Comparison of ENCODE assay signal across 28 cellular contexts in the genomic region with DNA sequence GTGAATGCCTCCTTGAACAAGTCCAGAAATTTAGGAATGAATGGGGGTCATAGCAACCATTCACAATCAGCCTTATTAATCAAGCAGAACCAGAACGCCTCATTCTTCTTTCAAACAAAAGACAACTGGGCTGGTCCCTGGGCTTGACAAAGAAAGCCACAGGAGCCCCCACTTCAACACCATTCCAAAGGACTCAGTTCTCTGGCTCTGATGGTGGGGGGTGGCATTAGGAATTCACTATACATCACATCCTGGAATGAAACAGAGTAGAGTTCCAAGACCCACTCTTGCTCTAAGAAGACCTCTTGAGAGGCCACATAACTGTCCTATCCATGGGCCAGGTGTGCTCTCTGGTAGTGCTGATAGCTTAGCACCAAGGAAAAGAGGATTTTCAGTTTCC.
"Had no signal": no experiment of that assay in that cellular context is flagged by ENCODE, and none has a peak within 500 bp of the region (broad histone marks: within the 10 kb centered on the region; RNA-seq: fewer than 3 reads in every experiment).

No MANE protein-coding gene starts in this region.

- H3K36me3 Mint-ChIP-seq: naive thymus-derived CD4-positive, alpha-beta T cell; natural killer cell; stimulated activated effector memory CD8-positive, alpha-beta T cell treated with anti-CD3 and anti-CD28 coated beads, Interleukin-12 subunit alpha, Interleukin-12 subunit beta, amount 100 ng/mL, for 72 hours; stimulated activated naive B cell treated with anti-CD40 and anti-IgM and Interleukin-4, amounts not matched to agents 10 μg/mL and 1 μg/mL and 100 μg/mL, for 72 hours had no signal

- H3K27me3 ChIP-seq: ovary, right lobe of liver, sigmoid colon, stomach, thyroid gland, tibial nerve, upper lobe of left lung, vagina had no signal

- H3K9me3 ChIP-seq: ovary, psoas muscle, right lobe of liver, sigmoid colon, stomach, thoracic aorta, thyroid gland, tibial nerve, upper lobe of left lung, vagina had no signal

- H3K9me3 Mint-ChIP-seq: naive thymus-derived CD4-positive, alpha-beta T cell; nephron; stimulated activated effector memory CD8-positive, alpha-beta T cell treated with anti-CD3 and anti-CD28 coated beads, Interleukin-12 subunit alpha, Interleukin-12 subunit beta, amount 100 ng/mL, for 72 hours; stimulated activated naive B cell treated with anti-CD40 and anti-IgM and Interleukin-4, amounts not matched to agents 10 μg/mL and 1 μg/mL and 100 μg/mL, for 72 hours; stimulated activated naive CD8-positive, alpha-beta T cell treated with anti-CD3 and anti-CD28 coated beads, Interleukin-15, Interleukin-2, amounts not matched to agents 100 ng/mL and 50 ng/mL, for 24 hours had no signal

- H3K36me3 ChIP-seq: ovary, right lobe of liver, sigmoid colon, stomach, thoracic aorta, thyroid gland, tibial nerve, upper lobe of left lung, vagina had no signal

- H3K27ac ChIP-seq: ovary, parathyroid adenoma, psoas muscle, right lobe of liver, sigmoid colon, stomach, thoracic aorta, tibial nerve, vagina had no signal

- DNase-seq: naive thymus-derived CD4-positive, alpha-beta T cell; natural killer cell; occipital lobe; ovary; posterior cingulate gyrus; psoas muscle; right cardiac atrium; right lobe of liver; sigmoid colon; small intestine; stimulated activated CD4-positive, alpha-beta T cell treated with anti-CD3 and anti-CD28 coated beads, Interleukin-15, amount 100 ng/mL, for 24 hours; stimulated activated CD4-positive, alpha-beta T cell treated with anti-CD3 and anti-CD28 coated beads, Interleukin-2, amount 100 ng/mL, for 24 hours; stimulated activated CD4-positive, alpha-beta T cell treated with anti-CD3 and anti-CD28 coated beads, Interleukin-2, amount 100 ng/mL, for 48 hours; stimulated activated CD4-positive, alpha-beta T cell treated with anti-CD3 and anti-CD28 coated beads, Interleukin-4, amount 100 ng/mL, for 24 hours; stimulated activated naive B cell treated with anti-CD40 and anti-IgM and Interleukin-4, amounts not matched to agents 10 μg/mL and 1 μg/mL and 100 μg/mL, for 72 hours; stimulated activated naive CD4-positive, alpha-beta T cell treated with Interleukin-2 at 50 U/mL for 16 hours; stomach; thyroid gland; trophoblast cell; upper lobe of left lung had no signal

- H3K79me2 ChIP-seq: parathyroid adenoma had no signal

- H2AFZ ChIP-seq: parathyroid adenoma had no signal

- H3K4me3 Mint-ChIP-seq: naive thymus-derived CD4-positive, alpha-beta T cell; natural killer cell; nephron; stimulated activated effector memory CD8-positive, alpha-beta T cell treated with anti-CD3 and anti-CD28 coated beads, Interleukin-12 subunit alpha, Interleukin-12 subunit beta, amount 100 ng/mL, for 72 hours; stimulated activated naive B cell treated with anti-CD40 and anti-IgM and Interleukin-4, amounts not matched to agents 10 μg/mL and 1 μg/mL and 100 μg/mL, for 72 hours; stimulated activated naive CD8-positive, alpha-beta T cell treated with anti-CD3 and anti-CD28 coated beads, Interleukin-15, Interleukin-2, amounts not matched to agents 100 ng/mL and 50 ng/mL, for 24 hours had no signal

- H3K27me3 Mint-ChIP-seq: progenitor cell of endocrine pancreas had no signal

- H3K9ac ChIP-seq: parathyroid adenoma had no signal

- H3K4me1 ChIP-seq: psoas muscle, right lobe of liver, sigmoid colon, stomach, tibial nerve, upper lobe of left lung, vagina had no signal

- H3K4me3 ChIP-seq: ovary, psoas muscle, right lobe of liver, sigmoid colon, stomach, thoracic aorta, thyroid gland, tibial nerve, upper lobe of left lung, vagina had no signal

- H3K4me1 Mint-ChIP-seq: naive thymus-derived CD4-positive, alpha-beta T cell; natural killer cell; nephron; stimulated activated effector memory CD8-positive, alpha-beta T cell treated with anti-CD3 and anti-CD28 coated beads, Interleukin-12 subunit alpha, Interleukin-12 subunit beta, amount 100 ng/mL, for 72 hours had no signal

- ATAC-seq: naive thymus-derived CD4-positive, alpha-beta T cell; natural killer cell; psoas muscle; right cardiac atrium; right lobe of liver; stimulated activated effector memory CD8-positive, alpha-beta T cell treated with anti-CD3 and anti-CD28 coated beads, Interleukin-12 subunit alpha, Interleukin-12 subunit beta, amount 100 ng/mL, for 72 hours; stimulated activated naive B cell treated with anti-CD40 and anti-IgM and Interleukin-4, amounts not matched to agents 10 μg/mL and 1 μg/mL and 100 μg/mL, for 72 hours had no signal

- H3K27ac Mint-ChIP-seq: naive thymus-derived CD4-positive, alpha-beta T cell; natural killer cell; nephron; progenitor cell of endocrine pancreas; stimulated activated effector memory CD8-positive, alpha-beta T cell treated with anti-CD3 and anti-CD28 coated beads, Interleukin-12 subunit alpha, Interleukin-12 subunit beta, amount 100 ng/mL, for 72 hours; stimulated activated naive B cell treated with anti-CD40 and anti-IgM and Interleukin-4, amounts not matched to agents 10 μg/mL and 1 μg/mL and 100 μg/mL, for 72 hours; stimulated activated naive CD8-positive, alpha-beta T cell treated with anti-CD3 and anti-CD28 coated beads, Interleukin-15, Interleukin-2, amounts not matched to agents 100 ng/mL and 50 ng/mL, for 24 hours had no signal
